In genomic region chr19:46347572-46347883, GRCh38 we compare ENCODE assay signal across 1 cellular context.
TF ChIP-seq lines count a peak whose summit lies in the region.

No MANE protein-coding gene starts in this region.

TF ChIP-seq in K562, 482 proteins besides CTCF, POLR2A, EP300 and RAD21 (continued from another document):
- TF ChIP-seq ELF1 (tag; IDR thresholded peaks at IDR 0.05) (peak; percentile 8; the same call in 1 of the 2 replicates), EP400 (IDR thresholded peaks at IDR 0.05) (peak; percentile 23; the same call in 1 of the 2 replicates), EHMT2 (IDR thresholded peaks at IDR 0.05) (0 out of 2 replicates have a peak, but pooled peaks have one; percentile 67), YY1 (IDR thresholded peaks at IDR 0.05; ENCODE audit: borderline replicate concordance in 1 of 3, control insufficient read depth in 1 of 3, extremely low read depth in 1 of 3, insufficient read depth in 3 of 3, insufficient read length in 1 of 3, insufficient replicate concordance in 2 of 3, low read depth in 1 of 3, low read length in 2 of 3) (no peak), TEAD1 (CRISPR knock-in tag; IDR thresholded peaks at IDR 0.05) (0 out of 4 replicates have a peak, but pooled peaks of 1 of the 2 experiments have one; percentile 0), MGA (IDR thresholded peaks at IDR 0.05) (0 out of 2 replicates have a peak, but pooled peaks have one; percentile 36), FOXK2 (conservative IDR thresholded peaks at IDR 0.05 in 1 of 2, IDR thresholded peaks at IDR 0.05 in 1 of 2; ENCODE audit: low read depth in 2 of 2) (0 out of 4 replicates have a peak, but pooled peaks of 1 of the 2 experiments have one; percentile 0), NCOA1 (IDR thresholded peaks at IDR 0.05; ENCODE audit: low read depth) (0 out of 2 replicates have a peak, but pooled peaks have one; percentile 5), NBN (IDR thresholded peaks at IDR 0.05; ENCODE audit: low read depth) (peak; percentile 12; the same call in 1 of the 2 replicates), ZHX1 (conservative IDR thresholded peaks at IDR 0.05; ENCODE audit: low read length) (no peak), ZBTB26 (CRISPR knock-in tag; IDR thresholded peaks at IDR 0.05) (0 out of 2 replicates have a peak, but pooled peaks have one; percentile 73), ZZZ3 (IDR thresholded peaks at IDR 0.05) (0 out of 2 replicates have a peak, but pooled peaks have one; percentile 64), MAFK (IDR thresholded peaks at IDR 0.05; ENCODE audit: low read length) (no peak), SMARCA5 (IDR thresholded peaks at IDR 0.05) (0 out of 2 replicates have a peak, but pooled peaks have one; percentile 10), LARP7 (IDR thresholded peaks at IDR 0.05) (0 out of 2 replicates have a peak, but pooled peaks have one; percentile 3), HDAC1 (IDR thresholded peaks at IDR 0.05) (peak in 1 of 2 experiments; percentile 27; a peak in 1 of 4 replicates), HBP1 (CRISPR knock-in tag; IDR thresholded peaks at IDR 0.05) (0 out of 2 replicates have a peak, but pooled peaks have one; percentile 0), CHD4 (IDR thresholded peaks at IDR 0.05; ENCODE audit: insufficient read depth, insufficient replicate concordance, low read depth, low read length, poor library complexity, severe bottlenecking) (peak; percentile 74), BCLAF1 (IDR thresholded peaks at IDR 0.05; ENCODE audit: borderline replicate concordance in 1 of 2, control insufficient read depth in 1 of 2, low read depth in 2 of 2, low read length in 1 of 2) (no peak), BMI1 (IDR thresholded peaks at IDR 0.05; ENCODE audit: low read length) (no peak)
